ENCODE assay signal across 10 cellular contexts in the genomic region with DNA sequence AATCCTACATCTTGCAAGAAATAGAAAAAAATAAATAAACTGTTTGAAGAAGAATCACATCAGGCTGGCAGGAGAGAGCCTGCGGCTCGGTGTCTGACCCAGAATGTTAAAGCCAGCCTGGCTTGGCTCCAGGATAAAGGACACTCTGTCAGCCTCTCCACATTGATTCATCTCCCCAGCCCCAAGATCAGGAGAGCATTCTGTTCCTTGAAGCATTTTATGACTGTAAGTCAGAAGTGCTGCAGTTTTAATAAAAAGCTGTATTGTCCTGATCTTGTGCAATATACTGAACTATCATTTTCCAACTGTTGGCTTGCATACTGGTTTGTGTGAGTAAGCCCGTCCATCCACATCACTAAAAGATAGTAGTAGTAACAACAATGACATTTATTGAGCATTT.
"Had no signal": no experiment of that assay in that cellular context is flagged by ENCODE, and none has a peak within 500 bp of the region (broad histone marks: within the 10 kb centered on the region; RNA-seq: fewer than 3 reads in every experiment).

No MANE protein-coding gene starts in this region.

- DNase-seq: activated B cell treated with CpG ODN at 0.5 μM for 24 hours; activated CD4-positive, alpha-beta T cell treated with anti-CD3 and anti-CD28 coated beads, Interleukin-2, amount 10 ng/mL, durations not matched to agents 24 days and 14 days; activated naive CD4-positive, alpha-beta T cell treated with anti-CD3 and anti-CD28 coated beads for 36 hours; central memory CD4-positive, alpha-beta T cell; erythroblast; T-helper 2 cell had no signal

- H3K27ac ChIP-seq: tibial artery had no signal

- H3K4me3 ChIP-seq: smooth muscle cell, tibial artery had no signal

- ATAC-seq: stimulated activated effector memory CD8-positive, alpha-beta T cell treated with anti-CD3 and anti-CD28 coated beads, Interleukin-12 subunit alpha, Interleukin-12 subunit beta, amount 100 ng/mL, for 72 hours had no signal

- FAIRE-seq: TTC549 had no signal

- H3K4me2 ChIP-seq: smooth muscle cell had no signal

- H3K36me3 ChIP-seq: tibial artery had no signal

- H3K27me3 ChIP-seq: tibial artery had no signal

- H3K9me3 ChIP-seq: tibial artery had no signal

- H3K4me1 ChIP-seq: tibial artery had no signal
